Comparison of ENCODE assay signal across 15 cellular contexts in the genomic region with DNA sequence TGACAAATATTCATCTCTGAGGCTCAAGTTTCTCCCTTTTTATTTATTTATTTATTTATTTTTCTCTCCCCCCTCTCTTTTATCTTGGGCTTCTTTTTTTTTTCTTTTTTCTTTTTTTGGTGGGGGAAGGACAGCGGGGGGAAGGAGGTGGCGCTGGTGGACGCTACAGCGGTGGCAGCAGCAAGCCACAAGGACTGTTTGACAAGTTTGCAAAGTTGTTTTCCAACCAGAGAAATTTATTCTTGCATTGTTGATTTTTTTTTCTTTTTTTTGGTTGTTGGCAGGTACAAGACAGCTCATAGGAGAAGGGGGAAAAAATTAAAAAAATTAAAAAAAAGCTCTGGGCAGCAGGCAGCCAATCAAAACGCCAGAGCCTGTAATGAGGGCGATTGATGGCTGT. TPM values are rescaled to one million over a fixed set of nuclear protein-coding genes. Genes with fewer than 3 reads are reported as not detected.
DNase-seq lines count a peak whose midpoint lies in the region; ATAC-seq, FAIRE-seq and TF ChIP-seq lines count a peak whose summit lies in the region.
"Had no signal": no experiment of that assay in that cellular context is flagged by ENCODE, and none has a peak within 500 bp of the region (broad histone marks: within the 10 kb centered on the region; RNA-seq: fewer than 3 reads in every experiment).

No MANE protein-coding gene starts in this region.

- no peaks in the 10 kb centered on the region for H3K9me3 ChIP-seq in A673 (ENCODE audit: low read depth, low read length, poor library complexity, severe bottlenecking)
- H3K9me3 ChIP-seq in keratinocyte (ENCODE audit: control insufficient read depth, low read depth, low read length), result peaks cover 5% of the 10 kb centered on the region
- H3K9me3 ChIP-seq: breast epithelium had no signal

- no peak for ATAC-seq in GM18867 (IDR thresholded peaks at IDR 0.05; ENCODE audit: unreplicated experiment)

- H3K4me1 ChIP-seq in A673 (ENCODE audit: insufficient read depth, low read length, poor library complexity, severe bottlenecking), result peaks cover 89% of the 10 kb centered on the region
- H3K4me1 ChIP-seq in keratinocyte (ENCODE audit: control insufficient read depth, extremely low read depth, insufficient read depth, low read length), result peaks cover 41% of the 10 kb centered on the region
- H3K4me1 ChIP-seq: breast epithelium had no signal

- H3K9me3 Mint-ChIP-seq in activated naive CD8-positive, alpha-beta T cell treated with anti-CD3 and anti-CD28 coated beads for 36 hours, result no peaks in the 10 kb centered on the region

- CTCF ChIA-PET in A673 (lab: Charles Lee), result no interaction called here

- H3K36me3 ChIP-seq in A673 (ENCODE audit: insufficient read depth, low read length, poor library complexity, severe bottlenecking) (peaks cover 45% of the 10 kb centered on the region), H7 (replicated peaks; ENCODE audit: control insufficient read depth, insufficient read depth, low read length) (no peaks in the 10 kb centered on the region), keratinocyte (ENCODE audit: control insufficient read depth in 2 of 2, extremely low read depth in 1 of 2, insufficient read depth in 2 of 2, low read length in 2 of 2) (peaks cover 12 to 13% of the 10 kb centered on the region in 2 experiments)
- H3K36me3 ChIP-seq: breast epithelium had no signal

- no peak overlapping the region for H2AFZ ChIP-seq in keratinocyte (ENCODE audit: control insufficient read depth, low read length)

- TF ChIP-seq CTCF in A673 (conservative IDR thresholded peaks at IDR 0.05; ENCODE audit: low read depth, low read length), result no peak
- no peak for TF ChIP-seq CTCF in keratinocyte (optimal IDR thresholded peaks at IDR 0.05 in 1 of 3, IDR thresholded peaks at IDR 0.05 in 1 of 3, conservative IDR thresholded peaks at IDR 0.05 in 1 of 3; ENCODE audit: extremely low read depth in 1 of 3, insufficient read depth in 2 of 3, low read length in 3 of 3)

- H3K27ac Mint-ChIP-seq in activated naive CD8-positive, alpha-beta T cell treated with anti-CD3 and anti-CD28 coated beads for 36 hours, result peak overlapping the region; percentile 91
- H3K27ac Mint-ChIP-seq: B cell had no signal

- H3K4me3 Mint-ChIP-seq in activated naive CD8-positive, alpha-beta T cell treated with anti-CD3 and anti-CD28 coated beads for 36 hours, result peak overlapping the region; percentile 86
- H3K4me3 Mint-ChIP-seq: B cell had no signal

- dilution Hi-C loops in keratinocyte (cut with MboI; ENCODE audit: extremely low pct_ligation_motif_present, low sequenced_read_pairs), result no loop called here

- H3K27ac ChIP-seq in A673 (ENCODE audit: low read depth, low read length, poor library complexity, severe bottlenecking) (peak overlapping the region; percentile 70), keratinocyte (ENCODE audit: control insufficient read depth, insufficient read depth, low read length) (peak overlapping the region; percentile 49)
- H3K27ac ChIP-seq: breast epithelium had no signal

- FAIRE-seq in keratinocyte (lab: Jason Lieb, UNC), result no peak

- H3K27me3 Mint-ChIP-seq in activated naive CD8-positive, alpha-beta T cell treated with anti-CD3 and anti-CD28 coated beads for 36 hours, result no peaks in the 10 kb centered on the region

- H3K4me2 ChIP-seq in keratinocyte (ENCODE audit: control insufficient read depth, extremely low read depth, insufficient read depth, low read depth, low read length), result peak overlapping the region; percentile 68

- POLR2A ChIA-PET in A673 (lab: Charles Lee; ENCODE audit: low non-redundant PET), result no interaction called here

- H3K9ac ChIP-seq in keratinocyte (ENCODE audit: control insufficient read depth, extremely low read depth, insufficient read depth, low read length), result no peak overlapping the region

- intact Hi-C loops in A673 (cut with micrococcal nuclease; ENCODE audit: unreplicated experiment), result no loop called here

- H3K27me3 ChIP-seq in A673 (replicated peaks; ENCODE audit: insufficient read depth, low read depth, low read length, poor library complexity), result no peaks in the 10 kb centered on the region
- no peaks in the 10 kb centered on the region for H3K27me3 ChIP-seq in H7 (ENCODE audit: control insufficient read depth, insufficient read depth, low read length)
- no peaks in the 10 kb centered on the region for H3K27me3 ChIP-seq in keratinocyte (ENCODE audit: control insufficient read depth, extremely low read depth, insufficient read depth, low read length)

- H3K4me1 Mint-ChIP-seq in activated naive CD8-positive, alpha-beta T cell treated with anti-CD3 and anti-CD28 coated beads for 36 hours, result peaks cover 89% of the 10 kb centered on the region
- H3K4me1 Mint-ChIP-seq: B cell had no signal

- no peaks in the 10 kb centered on the region for H3K9me1 ChIP-seq in keratinocyte (ENCODE audit: control insufficient read depth, extremely low read depth, insufficient read depth, low read length)

- BruUV-seq in A673 (replicated peaks; lab: Mats Ljungman, UMichigan), result no TSS peak

- H4K20me1 ChIP-seq in keratinocyte (ENCODE audit: control insufficient read depth, extremely low read depth, insufficient read depth, low read length), result no peaks in the 10 kb centered on the region

- H3K36me3 Mint-ChIP-seq in activated naive CD8-positive, alpha-beta T cell treated with anti-CD3 and anti-CD28 coated beads for 36 hours, result peaks cover 44% of the 10 kb centered on the region

- H3K79me2 ChIP-seq in keratinocyte (ENCODE audit: control insufficient read depth, insufficient read depth, low read length), result peaks cover 85% of the 10 kb centered on the region

- H3K4me3 ChIP-seq in A673 (ENCODE audit: low read depth, low read length, poor library complexity, severe bottlenecking), result peak overlapping the region; percentile 34
- peak overlapping the region; percentile 37 for H3K4me3 ChIP-seq in H7 (ENCODE audit: insufficient read depth, low read depth, low read length)
- H3K4me3 ChIP-seq in keratinocyte (ENCODE audit: control insufficient read depth in 2 of 3, extremely low read depth in 1 of 3, insufficient read depth in 2 of 3, low read depth in 1 of 3, low read length in 3 of 3), result peak overlapping the region in 2 of 3 experiments; percentile 48 to 59

- DNase-seq in A673 (ENCODE audit: low spot score) (no peak), H7 (no peak), keratinocyte (ENCODE audit: low read depth, low spot score) (no peak), foreskin melanocyte (no peak), NCI-H2107 (lab: John Stamatoyannopoulos, UW) (no peak)
- DNase-seq in activated naive CD8-positive, alpha-beta T cell treated with anti-CD3 and anti-CD28 coated beads for 36 hours, result no peak
- DNase-seq in stimulated activated CD4-positive, alpha-beta T cell treated with anti-CD3 and anti-CD28 coated beads, Interleukin-4, amount 100 ng/mL, for 24 hours, result no peak
- DNase-seq: DMS79 treated with DMSO at 0.1 percent for 48 hours, foreskin fibroblast, NCI-H446 treated with DMSO at 0.1 percent for 48 hours had no signal

RNA-seq across cellular contexts. Expression of gene BCL11B, which starts 36.4 kb away (rescaled TPM):
- 80.6 and 81.3 TPM in 2 replicates for total RNA-seq in A673 (2021)
- total RNA-seq in H7 (2014; rRNA removed; shearing (Covaris generic)), result 5.7 and 6.1 TPM in 2 replicates
- 10 to 100 TPM; 38.9 to 40.3 TPM for total RNA-seq in activated naive CD8-positive, alpha-beta T cell treated with anti-CD3 and anti-CD28 coated beads for 36 hours
- 3.6 to 6.4 TPM (median 5.2 TPM) in 3 replicates for polyA plus RNA-seq in keratinocyte
- polyA plus RNA-seq in keratinocyte (2011; ENCODE audit: low read depth), result 2.3 TPM
- 2.6 and 3.0 TPM in 2 replicates for polyA plus RNA-seq in keratinocyte (2011; cell fraction: cytosol; rRNA removed)
- 10.9 and 11.1 TPM in 2 replicates for polyA plus RNA-seq in keratinocyte (2011; cell fraction: nucleus; rRNA removed)
- polyA plus RNA-seq in keratinocyte (2012; ENCODE audit: low replicate concordance), result 3.9 and 7.8 TPM in 2 replicates
- polyA minus RNA-seq in keratinocyte, result 6.5 to 9.3 TPM (median 8.7 TPM) in 3 replicates
- polyA minus RNA-seq in keratinocyte (2011; cell fraction: cytosol; rRNA and poly(A)+ RNA removed), result 9.4 TPM
- polyA minus RNA-seq in keratinocyte (2011; cell fraction: nucleus; rRNA and poly(A)+ RNA removed), result 17.1 and 20.4 TPM in 2 replicates
- total RNA-seq: LHCN-M2, OCI-LY7 had no signal
